ENCODE assay signal across 7 cellular contexts in genomic region chr11:64745523-64746328, GRCh38. TPM values are rescaled to one million over a fixed set of nuclear protein-coding genes. Genes with fewer than 3 reads are reported as not detected.
DNase-seq lines count a peak whose midpoint lies in the region; ATAC-seq and TF ChIP-seq lines count a peak whose summit lies in the region.

No MANE protein-coding gene starts in this region.

- H3K4me1 Mint-ChIP-seq in activated naive CD4-positive, alpha-beta T cell treated with anti-CD3 and anti-CD28 coated beads for 36 hours (ENCODE audit: low read depth): peaks cover 34% of the 10 kb centered on the region

- ATAC-seq in heart right ventricle: peak; percentile 69 to 85 (median 78)
- no peak for ATAC-seq in HG03378 (IDR thresholded peaks at IDR 0.05; ENCODE audit: unreplicated experiment)

- DNase-seq in Peyer's patch (peak; percentile 68 to 91 (median 83)), heart right ventricle (peak; percentile 94), pons (ENCODE audit: low spot score) (peak; percentile 33), NCI-H1436 (lab: John Stamatoyannopoulos, UW) (no peak)
- DNase-seq in activated naive CD4-positive, alpha-beta T cell treated with anti-CD3 and anti-CD28 coated beads for 36 hours: peak; percentile 53

- H3K4me3 Mint-ChIP-seq in activated naive CD4-positive, alpha-beta T cell treated with anti-CD3 and anti-CD28 coated beads for 36 hours: peak overlapping the region; percentile 79

- peak overlapping the region; percentile 71 for H3K27ac Mint-ChIP-seq in activated naive CD4-positive, alpha-beta T cell treated with anti-CD3 and anti-CD28 coated beads for 36 hours

- WGBS in heart right ventricle, 2 donors: 1 to 2% methylated on average over 52 of the region's 52 CpGs

- intact Hi-C loops in activated naive CD4-positive, alpha-beta T cell treated with anti-CD3 and anti-CD28 coated beads for 36 hours (cut with micrococcal nuclease): loop anchor here (5.0 kb wide), 1 partner anchor 112 kb away; no protein-coding TSS in a partner anchor
- intact Hi-C loops in heart right ventricle (cut with DNase I): no loop called here

- no peaks in the 10 kb centered on the region for H3K9me3 Mint-ChIP-seq in activated naive CD4-positive, alpha-beta T cell treated with anti-CD3 and anti-CD28 coated beads for 36 hours

- CTCF ChIA-PET in activated naive CD4-positive, alpha-beta T cell treated with anti-CD3 and anti-CD28 coated beads for 36 hours (lab: Charles Lee): interaction anchor here (0.6 to 4.2 kb wide), 3 partner anchors 9 to 21 kb away, joined by 3 to 17 read pairs (median 4); no protein-coding TSS in a partner anchor

- H3K27me3 Mint-ChIP-seq in activated naive CD4-positive, alpha-beta T cell treated with anti-CD3 and anti-CD28 coated beads for 36 hours (ENCODE audit: low read depth): peaks cover 6% of the 10 kb centered on the region

- H3K4me3 ChIP-seq in Peyer's patch (peak overlapping the region; percentile 59 to 78 (median 62)), heart right ventricle (peak overlapping the region; percentile 44 to 80 (median 68))

- H3K4me1 ChIP-seq in Peyer's patch: peaks cover 0 to 44% (median 5%) of the 10 kb centered on the region in 4 donors
- H3K4me1 ChIP-seq in heart right ventricle: peaks cover 16 to 44% (median 41%) of the 10 kb centered on the region in 9 donors

- H3K36me3 Mint-ChIP-seq in activated naive CD4-positive, alpha-beta T cell treated with anti-CD3 and anti-CD28 coated beads for 36 hours (ENCODE audit: low read depth): peaks cover 2% of the 10 kb centered on the region

- TF ChIP-seq POLR2A in GM19099 (IDR thresholded peaks at IDR 0.05; ENCODE audit: extremely low read depth, insufficient read length, low read depth): peak; percentile 52
- TF ChIP-seq POLR2A in Peyer's patch (IDR thresholded peaks at IDR 0.05): peak in 1 of 2 donors; percentile 39

- H3K27ac ChIP-seq in Peyer's patch (peak overlapping the region; percentile 83 to 98 (median 88)), heart right ventricle (peak overlapping the region; percentile 91 to 99 (median 96))

- no peaks in the 10 kb centered on the region for H3K36me3 ChIP-seq in Peyer's patch
- H3K36me3 ChIP-seq in heart right ventricle: peaks cover 0 to 17% (median 0%) of the 10 kb centered on the region in 9 donors

- TF ChIP-seq CTCF in Peyer's patch (IDR thresholded peaks at IDR 0.05) (no peak), heart right ventricle (IDR thresholded peaks at IDR 0.05) (no peak)

- H3K27me3 ChIP-seq in Peyer's patch (peaks cover 0 to 4% of the 10 kb centered on the region in 2 donors), heart right ventricle (no peaks in the 10 kb centered on the region)

- H3K9me3 ChIP-seq in Peyer's patch: no peaks in the 10 kb centered on the region
- H3K9me3 ChIP-seq in heart right ventricle: no peaks in the 10 kb centered on the region

RNA-seq across cellular contexts. Expression of gene RASGRP2, which starts 1.8 kb away (rescaled TPM):
- total RNA-seq in Peyer's patch (100 to 1,000 TPM in 1 of 4 donors, 10 to 100 TPM in 3; 11.5 to 210 (median 16.0) TPM), heart right ventricle (10 to 100 TPM; 18.9 to 49.8 (median 25.4) TPM)
- 1 to 10 TPM; 5.2 to 5.6 TPM for total RNA-seq in activated naive CD4-positive, alpha-beta T cell treated with anti-CD3 and anti-CD28 coated beads for 36 hours
- 100 to 1,000 TPM in 1 of 2 donors, 10 to 100 TPM in 1; 31.3 to 128 TPM for polyA plus RNA-seq in heart right ventricle

RNA-seq across cellular contexts. Expression of gene PYGM, which starts 14.0 kb away (rescaled TPM):
- total RNA-seq in Peyer's patch (1 to 10 TPM in 3 of 4 donors, not detected in 1; 2.4 to 5.0 (median 2.5) TPM), heart right ventricle (100 to 1,000 TPM in 8 of 10 donors, 10 to 100 TPM in 2; 76.8 to 249 (median 132) TPM)
- total RNA-seq in activated naive CD4-positive, alpha-beta T cell treated with anti-CD3 and anti-CD28 coated beads for 36 hours: under 1 TPM; 0.64 to 0.89 TPM
- polyA plus RNA-seq in heart right ventricle: 10 to 100 TPM; 11.3 to 90.1 TPM

RNA-seq across cellular contexts. Expression of gene NRXN2, which starts 22.7 kb away (rescaled TPM):
- total RNA-seq in Peyer's patch (1 to 10 TPM; 1.6 to 4.2 (median 3.0) TPM), heart right ventricle (1 to 10 TPM in 6 of 10 donors, under 1 TPM in 4; 0.81 to 5.5 (median 1.4) TPM)
- under 1 TPM; 0.24 to 0.35 TPM for total RNA-seq in activated naive CD4-positive, alpha-beta T cell treated with anti-CD3 and anti-CD28 coated beads for 36 hours
- polyA plus RNA-seq in heart right ventricle: 1 to 10 TPM in 1 of 2 donors, under 1 TPM in 1; 0.45 to 1.8 TPM

RNA-seq across cellular contexts. Expression of gene SF1, which starts 32.6 kb away (rescaled TPM):
- 100 to 1,000 TPM; 247 to 621 (median 392) TPM for total RNA-seq in Peyer's patch
- 100 to 1,000 TPM; 303 to 320 TPM for total RNA-seq in activated naive CD4-positive, alpha-beta T cell treated with anti-CD3 and anti-CD28 coated beads for 36 hours
- total RNA-seq in heart right ventricle: 100 to 1,000 TPM; 149 to 201 (median 165) TPM
- 10 to 100 TPM; 45.6 to 91.1 TPM for polyA plus RNA-seq in heart right ventricle

RNA-seq across cellular contexts. Expression of gene MAP4K2, which starts 57.3 kb away (rescaled TPM):
- 10 to 100 TPM in 3 of 4 donors, 1 to 10 TPM in 1; 3.3 to 34.7 (median 20.3) TPM for total RNA-seq in Peyer's patch
- total RNA-seq in activated naive CD4-positive, alpha-beta T cell treated with anti-CD3 and anti-CD28 coated beads for 36 hours: 10 to 100 TPM; 69.5 to 73.9 TPM
- total RNA-seq in heart right ventricle: 10 to 100 TPM in 2 of 10 donors, 1 to 10 TPM in 8; 4.6 to 11.3 (median 8.1) TPM
- 10 to 100 TPM in 1 of 2 donors, 1 to 10 TPM in 1; 7.8 to 19.9 TPM for polyA plus RNA-seq in heart right ventricle

Comparison
In these comparisons a context has a peak if more than half of its experiments do, and no peak if none do; other contexts are left out.
1. RNA of gene PYGM, which starts 14.0 kb away (total RNA-seq): 76.8 to 249 TPM in heart right ventricle; 2.4 to 5.0 TPM in Peyer's patch and 0.64 to 0.89 TPM in activated naive CD4-positive, alpha-beta T cell treated with anti-CD3 and anti-CD28 coated beads for 36 hours; every median in the first group is over 10 times any median in the second.